17 cellular contexts compared by ENCODE assay signal in genomic region chr21:33985117-33986050, GRCh38.
A peak's percentile ranks its signal among the peaks of the same experiment; 100 is the strongest.
DNase-seq lines count a peak whose midpoint lies in the region; ATAC-seq, FAIRE-seq and TF ChIP-seq lines count a peak whose summit lies in the region.
"Had no signal": no experiment of that assay in that cellular context is flagged by ENCODE, and none has a peak within 500 bp of the region (broad histone marks: within the 10 kb centered on the region; RNA-seq: fewer than 3 reads in every experiment).

No MANE protein-coding gene starts in this region.

- H4K91ac ChIP-seq in H1 (replicated peaks; ENCODE audit: insufficient read length, low read length) = peak overlapping the region; percentile 86

- H3K27me3 ChIP-seq in SJCRH30 = no peaks in the 10 kb centered on the region
- no peaks in the 10 kb centered on the region; a peak in 1 of 7 replicates for H3K27me3 ChIP-seq in H1 (replicated peaks in 1 of 4; ENCODE audit: control insufficient read depth in 3 of 4, extremely low read depth in 1 of 4, insufficient read depth in 3 of 4, low read length in 3 of 4)
- no peaks in the 10 kb centered on the region for H3K27me3 ChIP-seq in lower lobe of right lung (ENCODE audit: low read depth)
- H3K27me3 ChIP-seq in tibial artery = no peaks in the 10 kb centered on the region
- H3K27me3 ChIP-seq: pancreas, SJSA1, uterus had no signal

- peaks cover 0 to 6% of the 10 kb centered on the region in 2 experiments for H4K20me1 ChIP-seq in H1 (replicated peaks in 1 of 2; ENCODE audit: control insufficient read depth in 1 of 2, insufficient read depth in 2 of 2, low read length in 2 of 2)

- no peak overlapping the region for H3K4me3 Mint-ChIP-seq in activated CD4-positive, alpha-beta T cell treated with anti-CD3 and anti-CD28 coated beads, Interleukin-2, amount 10 ng/mL, durations not matched to agents 7 days and 5 days
- H3K4me3 Mint-ChIP-seq in stimulated activated effector memory CD8-positive, alpha-beta T cell treated with anti-CD3 and anti-CD28 coated beads, Interleukin-12 subunit alpha, Interleukin-12 subunit beta, amount 100 ng/mL, for 72 hours = peak overlapping the region; percentile 1

- TF ChIP-seq CTCF in H1 (IDR thresholded peaks at IDR 0.05; ENCODE audit: control extremely low read depth in 1 of 3, insufficient read depth in 1 of 3, low read depth in 1 of 3, low read length in 3 of 3) (no peak), lower lobe of right lung (IDR thresholded peaks at IDR 0.05) (no peak), tibial artery (IDR thresholded peaks at IDR 0.05) (no peak)

- H2BK120ac ChIP-seq in H1 (replicated peaks; ENCODE audit: low read depth, low read length) = no peak overlapping the region

- no peak for FAIRE-seq in H1 (lab: Jason Lieb, UNC)
- FAIRE-seq: A549, pancreas had no signal

- intact Hi-C loops in lower lobe of right lung (cut with DNase I) (no loop called here), tibial artery (cut with DNase I; ENCODE audit: low total_unique reads) (no loop called here)

- H3K4me3 ChIP-seq in SJCRH30 (no peak overlapping the region), H1 (ENCODE audit: extremely low read depth in 1 of 4, insufficient read depth in 2 of 4, low read depth in 3 of 4, low read length in 4 of 4) (no peak overlapping the region), lower lobe of right lung (no peak overlapping the region), tibial artery (no peak overlapping the region)
- H3K4me3 ChIP-seq: A549, pancreas, SJSA1, skin epidermis, uterus had no signal

- peak overlapping the region; percentile 89 for H2BK15ac ChIP-seq in H1 (ENCODE audit: low read length)

- no peak for TF ChIP-seq EP300 in H1 (IDR thresholded peaks at IDR 0.05; ENCODE audit: borderline replicate concordance in 1 of 2, low read depth in 2 of 2, low read length in 2 of 2)

- H3K18ac ChIP-seq in H1 (ENCODE audit: extremely low read depth, low read length) = no peak overlapping the region

- H3K4me1 ChIP-seq in SJCRH30 (peaks cover 3% of the 10 kb centered on the region; the same call in 1 of the 2 replicates), H1 (replicated peaks in 1 of 4; ENCODE audit: control insufficient read depth in 3 of 4, insufficient read depth in 4 of 4, low read length in 3 of 4) (peaks cover 0 to 3% (median 1%) of the 10 kb centered on the region in 4 experiments; a peak in 5 of 7 replicates), lower lobe of right lung (no peaks in the 10 kb centered on the region), tibial artery (no peaks in the 10 kb centered on the region)
- H3K4me1 ChIP-seq: A549, pancreas, SJSA1, uterus had no signal

- H3K23me2 ChIP-seq in H1 (ENCODE audit: low read depth, low read length) = peaks cover 6% of the 10 kb centered on the region; the same call in 1 of the 2 replicates

- no peak overlapping the region for H3K14ac ChIP-seq in H1 (ENCODE audit: insufficient read length)

- H3K36me3 Mint-ChIP-seq in activated CD4-positive, alpha-beta T cell treated with anti-CD3 and anti-CD28 coated beads, Interleukin-2, amount 10 ng/mL, durations not matched to agents 7 days and 5 days (ENCODE audit: low read depth) = peaks cover 6% of the 10 kb centered on the region
- peaks cover 17% of the 10 kb centered on the region for H3K36me3 Mint-ChIP-seq in stimulated activated effector memory CD8-positive, alpha-beta T cell treated with anti-CD3 and anti-CD28 coated beads, Interleukin-12 subunit alpha, Interleukin-12 subunit beta, amount 100 ng/mL, for 72 hours

- H3K9ac ChIP-seq in H1 (replicated peaks in 1 of 4; ENCODE audit: extremely low read depth in 1 of 4, low read depth in 3 of 4, low read length in 3 of 4) = peak overlapping the region in 1 of 4 experiments; percentile 38; a peak in 1 of 7 replicates

- CTCF ChIA-PET in activated CD4-positive, alpha-beta T cell treated with anti-CD3 and anti-CD28 coated beads, Interleukin-2, amount 10 ng/mL, durations not matched to agents 7 days and 5 days (lab: Charles Lee) = interaction anchor here (0.6 kb wide), 2 partner anchors 33 to 53 kb away, joined by 3 to 5 read pairs; no protein-coding TSS in a partner anchor
- CTCF ChIA-PET in H1 (lab: Charles Lee; ENCODE audit: partially characterized antibody) = interaction anchor here (0.7 to 1.3 kb wide), 3 partner anchors 16 to 235 kb away, joined by 3 read pairs; no protein-coding TSS in a partner anchor

- H2BK12ac ChIP-seq in H1 (ENCODE audit: low read depth, low read length) = peak overlapping the region; percentile 96; the same call in 1 of the 2 replicates

- H3K27ac Mint-ChIP-seq in activated CD4-positive, alpha-beta T cell treated with anti-CD3 and anti-CD28 coated beads, Interleukin-2, amount 10 ng/mL, durations not matched to agents 7 days and 5 days = peak overlapping the region; percentile 58
- H3K27ac Mint-ChIP-seq in stimulated activated effector memory CD8-positive, alpha-beta T cell treated with anti-CD3 and anti-CD28 coated beads, Interleukin-12 subunit alpha, Interleukin-12 subunit beta, amount 100 ng/mL, for 72 hours = peak overlapping the region; percentile 88

- H2AK5ac ChIP-seq in H1 (ENCODE audit: low read depth, low read length) = peak overlapping the region; percentile 91

- no peak overlapping the region for H3K23ac ChIP-seq in H1 (ENCODE audit: insufficient read length)

- H4K8ac ChIP-seq in H1 (ENCODE audit: extremely low read depth, insufficient read depth, low read length) = peak overlapping the region; percentile 42

- ATAC-seq in stimulated activated effector memory CD8-positive, alpha-beta T cell treated with anti-CD3 and anti-CD28 coated beads, Interleukin-12 subunit alpha, Interleukin-12 subunit beta, amount 100 ng/mL, for 72 hours = peak; percentile 20
- ATAC-seq in lower lobe of right lung = no peak
- ATAC-seq: A549, pancreas had no signal

- 74 to 100% methylated on average over 1 to 17 of the region's 17 CpGs for WGBS in H1 (ENCODE audit: extremely low coverage in 1 of 2, insufficient coverage in 1 of 2, insufficient read length in 1 of 2, insufficient replicate concordance in 2 of 2, low coverage in 1 of 2, low lambda C conversion rate in 2 of 2, missing lambda C conversion rate in 1 of 2), 2 experiments

- no peak overlapping the region for H2AFZ ChIP-seq in H1 (ENCODE audit: low read length)

- peak overlapping the region; percentile 36 for H2BK5ac ChIP-seq in H1 (ENCODE audit: low read depth, low read length)

- POLR2A ChIA-PET in activated CD4-positive, alpha-beta T cell treated with anti-CD3 and anti-CD28 coated beads, Interleukin-2, amount 10 ng/mL, durations not matched to agents 7 days and 5 days (lab: Charles Lee) = no interaction called here
- POLR2A ChIA-PET in H1 (lab: Charles Lee; ENCODE audit: partially characterized antibody) = no interaction called here

- H3K36me3 ChIP-seq in SJCRH30 (no peaks in the 10 kb centered on the region), H1 (ENCODE audit: control insufficient read depth in 2 of 4, insufficient read depth in 4 of 4, low read length in 3 of 4) (no peaks in the 10 kb centered on the region; a peak in 1 of 8 replicates), lower lobe of right lung (no peaks in the 10 kb centered on the region), tibial artery (no peaks in the 10 kb centered on the region)
- H3K36me3 ChIP-seq: pancreas, SJSA1, uterus had no signal

- no peak for TF ChIP-seq RAD21 in H1 (IDR thresholded peaks at IDR 0.05 in 1 of 2, conservative IDR thresholded peaks at IDR 0.05 in 1 of 2; ENCODE audit: low read depth in 2 of 2, low read length in 2 of 2)

- peak overlapping the region; percentile 99 for H3K56ac ChIP-seq in H1 (replicated peaks; ENCODE audit: insufficient read length, low read depth, low read length)

- no peaks in the 10 kb centered on the region for H3K79me1 ChIP-seq in H1 (ENCODE audit: low read depth, low read length)

- H4K5ac ChIP-seq in H1 (ENCODE audit: insufficient read length, low read depth, low read length) = no peak overlapping the region

- peaks cover 5% of the 10 kb centered on the region for H3K9me3 Mint-ChIP-seq in activated CD4-positive, alpha-beta T cell treated with anti-CD3 and anti-CD28 coated beads, Interleukin-2, amount 10 ng/mL, durations not matched to agents 7 days and 5 days
- H3K9me3 Mint-ChIP-seq in stimulated activated effector memory CD8-positive, alpha-beta T cell treated with anti-CD3 and anti-CD28 coated beads, Interleukin-12 subunit alpha, Interleukin-12 subunit beta, amount 100 ng/mL, for 72 hours = peaks cover 7% of the 10 kb centered on the region

- TF ChIP-seq POLR2A in H1 (IDR thresholded peaks at IDR 0.05; ENCODE audit: control extremely low read depth in 1 of 2, low read depth in 2 of 2, low read length in 2 of 2) = no peak

- peak overlapping the region; percentile 49 for H3K4ac ChIP-seq in H1 (replicated peaks; ENCODE audit: insufficient read length, low read depth, low read length)

- no peak for DNase-seq in activated CD4-positive, alpha-beta T cell treated with anti-CD3 and anti-CD28 coated beads, Interleukin-2, amount 10 ng/mL, durations not matched to agents 7 days and 5 days
- DNase-seq in activated CD4-positive, alpha-beta T cell treated with anti-CD3 and anti-CD28 coated beads, Interleukin-2, amount 50 U/mL, for 1 hour = no peak
- peak; percentile 25 to 55 for DNase-seq in SJCRH30
- no peak for DNase-seq in H1 (ENCODE audit: low read depth in 1 of 2, low spot score in 2 of 2)
- DNase-seq in stimulated activated effector memory CD8-positive, alpha-beta T cell treated with anti-CD3 and anti-CD28 coated beads, Interleukin-12 subunit alpha, Interleukin-12 subunit beta, amount 100 ng/mL, for 72 hours (ENCODE audit: low spot score in 2 of 2) = no peak
- no peak for DNase-seq in lower lobe of right lung
- no peak for DNase-seq in hypothalamus (lab: John Stamatoyannopoulos, UW)
- DNase-seq in tibial artery = no peak
- DNase-seq: activated naive CD4-positive, alpha-beta T cell treated with anti-CD3 and anti-CD28 coated beads, Interleukin-2, amount 50 U/mL, for 16 hours; kidney glomerular epithelial cell; NCI-H1092 treated with DMSO at 0.1 percent for 48 hours; OCI-M1; pancreas; uterus had no signal

- no peaks in the 10 kb centered on the region for H3K79me2 ChIP-seq in H1 (ENCODE audit: control insufficient read depth in 1 of 2, insufficient read depth in 2 of 2, low read length in 2 of 2)

- no peak overlapping the region for H3K4me2 ChIP-seq in H1 (ENCODE audit: insufficient read depth in 1 of 2, low read depth in 2 of 2, low read length in 2 of 2)
- H3K4me2 ChIP-seq: A549 had no signal

- peaks cover 32% of the 10 kb centered on the region for H3K4me1 Mint-ChIP-seq in activated CD4-positive, alpha-beta T cell treated with anti-CD3 and anti-CD28 coated beads, Interleukin-2, amount 10 ng/mL, durations not matched to agents 7 days and 5 days
- peaks cover 57% of the 10 kb centered on the region for H3K4me1 Mint-ChIP-seq in stimulated activated effector memory CD8-positive, alpha-beta T cell treated with anti-CD3 and anti-CD28 coated beads, Interleukin-12 subunit alpha, Interleukin-12 subunit beta, amount 100 ng/mL, for 72 hours

- no peaks in the 10 kb centered on the region for H3K9me3 ChIP-seq in SJCRH30 (replicated peaks)
- H3K9me3 ChIP-seq in H1 (ENCODE audit: insufficient read depth in 2 of 2, low read depth in 1 of 2, low read length in 1 of 2) = no peaks in the 10 kb centered on the region
- H3K9me3 ChIP-seq in lower lobe of right lung = no peaks in the 10 kb centered on the region
- H3K9me3 ChIP-seq in tibial artery = no peaks in the 10 kb centered on the region
- H3K9me3 ChIP-seq: A549, pancreas, SJSA1, uterus had no signal

- H3K27ac ChIP-seq in SJCRH30 = no peak overlapping the region
- H3K27ac ChIP-seq in H1 (ENCODE audit: low read depth, low read length) = no peak overlapping the region
- H3K27ac ChIP-seq in lower lobe of right lung = no peak overlapping the region
- no peak overlapping the region for H3K27ac ChIP-seq in tibial artery
- H3K27ac ChIP-seq: A549, pancreas, SJSA1, skin epidermis, uterus had no signal

- H3K27me3 Mint-ChIP-seq in activated CD4-positive, alpha-beta T cell treated with anti-CD3 and anti-CD28 coated beads, Interleukin-2, amount 10 ng/mL, durations not matched to agents 7 days and 5 days = no peaks in the 10 kb centered on the region

- peak overlapping the region; percentile 57 for H2BK20ac ChIP-seq in H1 (ENCODE audit: low read length)

Comparison
In these comparisons a context has a peak if more than half of its experiments do, and no peak if none do; other contexts are left out.
1. DNase-seq: peak in SJCRH30 (2 of 2); none in activated CD4-positive, alpha-beta T cell treated with anti-CD3 and anti-CD28 coated beads, Interleukin-2, amount 10 ng/mL, durations not matched to agents 7 days and 5 days (single experiment), activated CD4-positive, alpha-beta T cell treated with anti-CD3 and anti-CD28 coated beads, Interleukin-2, amount 50 U/mL, for 1 hour (single experiment), H1 (0 of 2), stimulated activated effector memory CD8-positive, alpha-beta T cell treated with anti-CD3 and anti-CD28 coated beads, Interleukin-12 subunit alpha, Interleukin-12 subunit beta, amount 100 ng/mL, for 72 hours (0 of 2), lower lobe of right lung (single experiment), hypothalamus (0 of 51) and tibial artery (0 of 2).